8 cellular contexts compared by ENCODE assay signal in the genomic region with DNA sequence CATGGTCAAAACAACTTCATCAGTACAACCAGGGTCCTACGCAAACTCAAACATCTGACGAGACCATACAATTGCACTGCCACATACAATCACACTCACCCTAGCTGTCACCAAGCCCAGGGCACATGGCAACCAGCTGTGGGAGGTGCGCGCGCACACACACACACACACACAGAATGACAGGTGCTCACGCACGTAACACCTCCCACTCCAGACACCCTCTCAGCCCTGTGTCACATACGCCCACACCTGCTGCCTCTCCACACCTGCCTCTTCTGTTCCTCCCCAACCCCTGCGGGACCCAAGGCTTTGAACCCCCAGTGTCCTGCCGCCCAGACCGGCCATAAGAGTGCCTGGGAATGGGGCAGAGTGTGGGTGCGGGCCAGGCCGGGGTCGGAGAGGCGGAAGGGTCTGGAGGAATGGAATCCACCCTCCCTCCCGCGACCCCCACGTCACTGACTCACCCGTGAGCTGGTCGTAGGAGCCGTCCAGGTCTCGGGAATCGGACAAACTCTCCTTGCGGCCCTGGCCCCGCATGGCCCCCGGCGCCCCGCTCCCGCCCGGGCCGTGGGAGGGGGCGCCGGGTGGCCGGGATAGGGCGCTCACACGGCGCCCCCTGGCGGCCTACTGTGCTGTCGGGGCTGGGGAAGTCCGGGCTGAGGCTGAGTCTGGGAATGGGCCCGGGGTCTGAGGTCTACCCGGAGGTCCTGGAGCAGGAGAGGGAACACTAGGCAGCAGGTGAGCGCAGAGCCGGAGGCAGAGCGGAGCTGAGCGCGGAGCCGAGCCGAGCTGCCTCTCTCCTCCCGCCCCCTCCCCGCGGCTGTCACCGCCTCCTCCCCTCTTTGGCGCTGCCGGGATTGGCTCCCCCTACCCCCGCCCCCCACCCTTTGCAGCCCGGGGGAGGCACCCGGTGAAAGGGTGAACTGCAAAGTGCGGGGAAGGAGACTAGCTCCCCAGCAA. TPM values are rescaled to one million over a fixed set of nuclear protein-coding genes. Genes with fewer than 3 reads are reported as not detected.
A peak's percentile ranks its signal among the peaks of the same experiment; 100 is the strongest.
DNase-seq lines count a peak whose midpoint lies in the region; ATAC-seq and TF ChIP-seq lines count a peak whose summit lies in the region.

A gene (minus strand): TSS at position 769 of the 960 bp plus-strand sequence. CDS start 232 bp downstream, at position 537.

- TF ChIP-seq CTCF in GM12872 (IDR thresholded peaks at IDR 0.05; ENCODE audit: insufficient read depth, low read depth, low read length), result peak; percentile 78
- peak; percentile 32 to 49 (median 33) for TF ChIP-seq CTCF in esophagus muscularis mucosa (IDR thresholded peaks at IDR 0.05)
- peak; percentile 61 for TF ChIP-seq CTCF in neutrophil (IDR thresholded peaks at IDR 0.05)
- no peak for TF ChIP-seq CTCF in lower leg skin (IDR thresholded peaks at IDR 0.05)

- 51% methylated on average over 24 of the region's 59 CpGs for WGBS in esophagus muscularis mucosa
- WGBS in lower leg skin, 2 donors, result 44 to 65% methylated on average over 23 to 35 of the region's 59 CpGs

- H3K27me3 ChIP-seq in esophagus muscularis mucosa (peaks cover 0 to 9% (median 0%) of the 10 kb centered on the region in 4 donors), neutrophil (peaks cover 52% of the 10 kb centered on the region)

- TF ChIP-seq POLR2A in esophagus muscularis mucosa (IDR thresholded peaks at IDR 0.05; ENCODE audit: low read depth), result no peak
- TF ChIP-seq POLR2A in lower leg skin (IDR thresholded peaks at IDR 0.05), result no peak

- no peak for ATAC-seq in HG03442 (IDR thresholded peaks at IDR 0.05; ENCODE audit: unreplicated experiment)
- ATAC-seq in HG02678 (IDR thresholded peaks at IDR 0.05; ENCODE audit: unreplicated experiment), result no peak

- peaks cover 34 to 47% (median 42%) of the 10 kb centered on the region in 4 donors for H3K4me1 ChIP-seq in esophagus muscularis mucosa
- H3K4me1 ChIP-seq in neutrophil (ENCODE audit: control insufficient read depth in 1 of 2, insufficient read depth in 1 of 2, low read depth in 1 of 2, low read length in 1 of 2), result peaks cover 48% of the 10 kb centered on the region in 2 experiments

- H3K27ac ChIP-seq in esophagus muscularis mucosa (replicated peaks in 1 of 4), result no peak within 1 kb of the TSS
- H3K27ac ChIP-seq in neutrophil, result peak within 1 kb of the TSS; percentile 49

- H3K4me3 ChIP-seq in esophagus muscularis mucosa (peak within 1 kb of the TSS; percentile 6 to 39 (median 30)), neutrophil (ENCODE audit: low read depth in 1 of 2, low read length in 1 of 2) (peak within 1 kb of the TSS; percentile 59 to 74), lower leg skin (ENCODE audit: low read depth, poor library complexity, severe bottlenecking) (no peak within 1 kb of the TSS)

- H3K36me3 ChIP-seq in esophagus muscularis mucosa (peaks cover 14 to 35% (median 26%) of the 10 kb centered on the region in 4 donors), neutrophil (no peaks in the 10 kb centered on the region)

- no peaks in the 10 kb centered on the region for H3K9me3 ChIP-seq in esophagus muscularis mucosa
- H3K9me3 ChIP-seq in neutrophil, result no peaks in the 10 kb centered on the region

- intact Hi-C loops in esophagus muscularis mucosa (cut with DNase I), result no loop called here
- intact Hi-C loops in lower leg skin (cut with DNase I; ENCODE audit: low total_unique reads), result loop anchor here (10.0 kb wide), 1 partner anchor 161 kb away; no protein-coding TSS in a partner anchor

- TF ChIP-seq EP300 in esophagus muscularis mucosa (IDR thresholded peaks at IDR 0.05), result no peak

- DNase-seq in NCI-H345 treated with DMSO at 0.1 percent for 48 hours (lab: John Stamatoyannopoulos, UW; ENCODE audit: unreplicated experiment), result peak; percentile 11
- DNase-seq in activated T-cell treated with anti-CD3 and anti-CD28 coated beads, Interleukin-2, amount 50 U/mL, for 48 hours, result peak; percentile 57 to 68
- no peak for DNase-seq in esophagus muscularis mucosa (ENCODE audit: extremely low spot score)
- no peak for DNase-seq in lower leg skin (ENCODE audit: low spot score in 2 of 2)

RNA-seq across cellular contexts. Expression of the gene that starts here (rescaled TPM):
- 1 to 10 TPM in 1 of 4 donors, under 1 TPM in 3; 0.32 to 1.7 (median 0.54) TPM for total RNA-seq in esophagus muscularis mucosa
- total RNA-seq in lower leg skin, result 1 to 10 TPM; 1.7 to 5.2 (median 3.1) TPM

Comparison
In these comparisons a context has a peak if more than half of its experiments do, and no peak if none do; other contexts are left out.
1. CTCF ChIP-seq: peak in GM12872 (single experiment), esophagus muscularis mucosa (3 of 3) and neutrophil (single experiment); none in lower leg skin (0 of 3).
2. DNase-seq: peak in NCI-H345 treated with DMSO at 0.1 percent for 48 hours (single experiment) and activated T-cell treated with anti-CD3 and anti-CD28 coated beads, Interleukin-2, amount 50 U/mL, for 48 hours (2 of 2); none in esophagus muscularis mucosa (single experiment) and lower leg skin (0 of 2).